10 cellular contexts compared by ENCODE assay signal in genomic region chr11:72037554-72038311, GRCh38. TPM values are rescaled to one million over a fixed set of nuclear protein-coding genes. Genes with fewer than 3 reads are reported as not detected.
DNase-seq lines count a peak whose midpoint lies in the region; ATAC-seq, FAIRE-seq and TF ChIP-seq lines count a peak whose summit lies in the region.
"Had no signal": no experiment of that assay in that cellular context is flagged by ENCODE, and none has a peak within 500 bp of the region (broad histone marks: within the 10 kb centered on the region; RNA-seq: fewer than 3 reads in every experiment).

No MANE protein-coding gene starts in this region.

- no peaks in the 10 kb centered on the region for H3K9me3 Mint-ChIP-seq in T-helper 2 cell treated with Interferon-gamma antibody and Interleukin-4, amounts not matched to agents 5 μg/mL and 100 μg/mL, for 36 hours
- H3K9me3 Mint-ChIP-seq: H9 had no signal

- no peak overlapping the region for H3K27ac Mint-ChIP-seq in T-helper 2 cell treated with Interferon-gamma antibody and Interleukin-4, amounts not matched to agents 5 μg/mL and 100 μg/mL, for 36 hours

- TF ChIP-seq POLR2A in adrenal gland (IDR thresholded peaks at IDR 0.05) = no peak
- TF ChIP-seq POLR2A in tibial nerve (IDR thresholded peaks at IDR 0.05) = no peak

- peaks cover 46 to 70% of the 10 kb centered on the region in 2 donors for H3K4me1 ChIP-seq in adrenal gland (replicated peaks in 1 of 2)
- peaks cover 33% of the 10 kb centered on the region for H3K4me1 ChIP-seq in iPS-20b (ENCODE audit: insufficient read depth, low read length)
- H3K4me1 ChIP-seq in tibial nerve = peaks cover 4 to 80% (median 50%) of the 10 kb centered on the region in 4 donors

- H3K4me3 ChIP-seq in adrenal gland (peak overlapping the region in 1 of 4 donors; percentile 71), iPS-20b (ENCODE audit: low read length) (no peak overlapping the region), tibial nerve (peak overlapping the region in 3 of 4 donors; percentile 8 to 65 (median 60))

- no peak for DNase-seq in T-helper 2 cell treated with Interferon-gamma antibody and Interleukin-4, amounts not matched to agents 5 μg/mL and 100 μg/mL, for 36 hours (ENCODE audit: low spot score)
- DNase-seq in T-helper 2 cell = no peak
- DNase-seq in adrenal gland = peak in 1 of 7 donors; percentile 51
- DNase-seq in tibial nerve (ENCODE audit: low spot score in 2 of 2) = no peak
- DNase-seq in GM03348 (ENCODE audit: low spot score) = no peak
- DNase-seq in frontal cortex (ENCODE audit: low spot score in 2 of 2) = no peak
- DNase-seq: H9, right lobe of liver had no signal

- H3K9me3 ChIP-seq in adrenal gland (replicated peaks in 1 of 3) (no peaks in the 10 kb centered on the region), iPS-20b (ENCODE audit: insufficient read depth, low read depth, low read length) (no peaks in the 10 kb centered on the region), tibial nerve (no peaks in the 10 kb centered on the region)
- H3K9me3 ChIP-seq: right lobe of liver had no signal

- H3K27me3 ChIP-seq in adrenal gland (no peaks in the 10 kb centered on the region), iPS-20b (ENCODE audit: insufficient read depth, low read length) (no peaks in the 10 kb centered on the region), tibial nerve (no peaks in the 10 kb centered on the region)
- H3K27me3 ChIP-seq: right lobe of liver had no signal

- ATAC-seq in HG02642 (IDR thresholded peaks at IDR 0.05; ENCODE audit: poor library complexity, unreplicated experiment) = no peak
- ATAC-seq: right lobe of liver had no signal

- FAIRE-seq in frontal cortex (lab: Jason Lieb, UNC) = no peak

- H3K36me3 ChIP-seq in adrenal gland (replicated peaks in 1 of 2) (peaks cover 0 to 34% of the 10 kb centered on the region in 2 donors), iPS-20b (ENCODE audit: insufficient read depth, low read depth, low read length) (peaks cover 35% of the 10 kb centered on the region; the same call in 1 of the 2 replicates), tibial nerve (peaks cover 0 to 32% (median 7%) of the 10 kb centered on the region in 3 donors)

- H3K4me3 Mint-ChIP-seq in T-helper 2 cell treated with Interferon-gamma antibody and Interleukin-4, amounts not matched to agents 5 μg/mL and 100 μg/mL, for 36 hours = peak overlapping the region; percentile 33

- H3K9ac ChIP-seq in iPS-20b (ENCODE audit: low read depth, low read length) = peak overlapping the region; percentile 92; the same call in 1 of the 2 replicates

- H3K27me3 Mint-ChIP-seq in T-helper 2 cell treated with Interferon-gamma antibody and Interleukin-4, amounts not matched to agents 5 μg/mL and 100 μg/mL, for 36 hours (ENCODE audit: low read depth) = no peaks in the 10 kb centered on the region

- TF ChIP-seq CTCF in adrenal gland (IDR thresholded peaks at IDR 0.05) (no peak), tibial nerve (IDR thresholded peaks at IDR 0.05) (no peak)

- no peak for TF ChIP-seq EP300 in tibial nerve (IDR thresholded peaks at IDR 0.05)

- peaks cover 35% of the 10 kb centered on the region for H3K36me3 Mint-ChIP-seq in T-helper 2 cell treated with Interferon-gamma antibody and Interleukin-4, amounts not matched to agents 5 μg/mL and 100 μg/mL, for 36 hours (ENCODE audit: low read depth)

- H3K27ac ChIP-seq in adrenal gland (peak overlapping the region in 4 of 5 donors; percentile 50 to 98 (median 97)), iPS-20b (ENCODE audit: low read length) (no peak overlapping the region), tibial nerve (peak overlapping the region; percentile 91 to 100 (median 97))

- intact Hi-C loops in adrenal gland (cut with DNase I) = no loop called here

- H3K4me1 Mint-ChIP-seq in T-helper 2 cell treated with Interferon-gamma antibody and Interleukin-4, amounts not matched to agents 5 μg/mL and 100 μg/mL, for 36 hours (ENCODE audit: low read depth) = peaks cover 25% of the 10 kb centered on the region

- WGBS in adrenal gland, 4 donors = 32 to 58% (median 54%) methylated on average over 3 to 4 of the region's 4 CpGs
- 25 to 37% methylated on average over 4 of the region's 4 CpGs for WGBS in tibial nerve, 2 donors

RNA-seq across cellular contexts. Expression of gene IL18BP, which starts 39.0 kb away (rescaled TPM):
- total RNA-seq in adrenal gland (10 to 100 TPM in 4 of 8 donors, 1 to 10 TPM in 4; 4.3 to 41.2 (median 9.7) TPM), tibial nerve (10 to 100 TPM in 1 of 4 donors, 1 to 10 TPM in 3; 5.1 to 11.6 (median 6.3) TPM), frontal cortex (1.6 TPM)
- 10 to 100 TPM; 17.3 to 25.4 (median 19.2) TPM for polyA plus RNA-seq in adrenal gland

RNA-seq across cellular contexts. Expression of gene NUMA1, which starts 42.6 kb away (rescaled TPM):
- total RNA-seq in adrenal gland = 100 to 1,000 TPM; 158 to 380 (median 274) TPM
- polyA plus RNA-seq in adrenal gland = 100 to 1,000 TPM in 2 of 3 donors, 10 to 100 TPM in 1; 86.7 to 677 (median 313) TPM
- total RNA-seq in tibial nerve = 100 to 1,000 TPM; 345 to 650 (median 380) TPM
- 110 TPM for total RNA-seq in frontal cortex

RNA-seq across cellular contexts. Expression of gene LRRC51, which starts 42.9 kb away (rescaled TPM):
- 10 to 100 TPM in 5 of 8 donors, 1 to 10 TPM in 3; 2.4 to 15.4 (median 11.2) TPM for total RNA-seq in adrenal gland
- 10 to 100 TPM in 2 of 3 donors, 1 to 10 TPM in 1; 5.3 to 15.7 (median 10.4) TPM for polyA plus RNA-seq in adrenal gland
- total RNA-seq in tibial nerve = 10 to 100 TPM in 1 of 4 donors, 1 to 10 TPM in 3; 7.3 to 10.8 (median 9.2) TPM
- 6.5 TPM for total RNA-seq in frontal cortex
